Comparison of ENCODE assay signal across 5 cellular contexts in the genomic region with DNA sequence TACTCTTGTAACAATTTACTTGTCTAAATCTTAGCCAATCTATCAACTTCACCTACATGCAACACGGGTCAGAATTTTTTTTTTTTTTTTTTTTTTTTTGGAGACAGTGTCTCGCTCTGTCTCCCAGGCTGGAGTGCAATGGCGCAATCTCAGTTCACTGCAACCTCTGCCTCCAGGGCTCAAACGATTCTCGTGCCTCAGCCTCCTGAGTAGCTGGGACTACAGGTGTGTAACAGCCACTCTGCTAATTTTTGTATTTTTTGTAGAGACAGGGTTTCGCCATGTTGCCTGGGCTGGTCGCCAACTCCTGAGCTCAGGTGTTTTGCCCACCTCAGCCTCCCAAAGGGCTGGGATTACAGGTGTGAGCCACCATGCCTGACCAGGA. TPM values are rescaled to one million over a fixed set of nuclear protein-coding genes. Genes with fewer than 3 reads are reported as not detected.
"Had no signal": no experiment of that assay in that cellular context is flagged by ENCODE, and none has a peak within 500 bp of the region (broad histone marks: within the 10 kb centered on the region; RNA-seq: fewer than 3 reads in every experiment).

No MANE protein-coding gene starts in this region.

RNA-seq across cellular contexts. Expression of gene ANKRD29, which starts 49.6 kb away (rescaled TPM):
- total RNA-seq: activated CD4-positive, alpha-beta memory T cell treated with anti-CD3 and anti-CD28 coated beads, Interleukin-2, amount 10 ng/mL, durations not matched to agents 7 days and 5 days; activated CD8-positive, alpha-beta memory T cell treated with anti-CD3 and anti-CD28 coated beads, Interleukin-2, amount 10 ng/mL, durations not matched to agents 7 days and 5 days; activated CD8-positive, alpha-beta T cell treated with anti-CD3 and anti-CD28 coated beads, Interleukin-2, amount 10 ng/mL, durations not matched to agents 7 days and 5 days; activated naive CD8-positive, alpha-beta T cell treated with anti-CD3 and anti-CD28 coated beads, Interleukin-2, amount 10 ng/mL, durations not matched to agents 7 days and 5 days; activated T-helper 2 cell treated with anti-CD3 and anti-CD28 coated beads, Interferon-gamma antibody, Interleukin-2, Interleukin-4, amounts not matched to agents 10 μg/mL and 5 μg/mL and 100 μg/mL, durations not matched to agents 14 hours and 24 hours and 36 hours had no signal
